Comparison of ENCODE assay signal across 34 cellular contexts in the genomic region with DNA sequence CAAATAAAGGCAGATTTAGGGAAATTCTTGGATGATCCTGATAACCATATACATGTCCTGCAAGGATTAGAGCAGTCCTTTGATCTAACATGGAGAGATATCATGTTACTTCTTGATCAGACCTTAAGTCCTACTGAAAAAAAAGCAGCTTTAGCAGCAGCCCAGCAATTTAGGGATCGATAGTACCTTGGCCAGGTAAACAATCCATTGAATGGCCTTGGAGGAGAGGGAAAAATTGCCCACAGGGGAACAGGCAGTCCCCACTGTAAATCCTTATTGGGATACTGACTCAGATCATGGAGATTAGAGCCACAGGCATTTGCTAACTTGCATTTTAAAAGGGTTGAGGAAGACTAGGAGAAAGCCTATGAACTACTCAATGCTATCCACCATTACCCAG. TPM values are rescaled to one million over a fixed set of nuclear protein-coding genes. Genes with fewer than 3 reads are reported as not detected.
"Had no signal": no experiment of that assay in that cellular context is flagged by ENCODE, and none has a peak within 500 bp of the region (broad histone marks: within the 10 kb centered on the region; RNA-seq: fewer than 3 reads in every experiment).

No MANE protein-coding gene starts in this region.

- H3K36me3 Mint-ChIP-seq: activated CD4-positive, alpha-beta memory T cell treated with anti-CD3 and anti-CD28 coated beads for 36 hours; activated CD8-positive, alpha-beta memory T cell treated with anti-CD3 and anti-CD28 coated beads, Interleukin-2, amount 10 ng/mL, durations not matched to agents 7 days and 5 days; activated naive CD4-positive, alpha-beta T cell treated with anti-CD3 and anti-CD28 coated beads, Interleukin-2, amount 10 ng/mL, durations not matched to agents 7 days and 5 days; activated naive CD4-positive, alpha-beta T cell treated with anti-CD3 and anti-CD28 coated beads, Interleukin-2, amount 50 U/mL, for 72 hours; activated naive CD8-positive, alpha-beta T cell treated with anti-CD3 and anti-CD28 coated beads, Interleukin-2, amount 10 ng/mL, durations not matched to agents 7 days and 5 days; brain had no signal

- H3K27me3 ChIP-seq: ascending aorta, breast epithelium, cardiac muscle cell, colonic mucosa, esophagus squamous epithelium, gastroesophageal sphincter had no signal

- ATAC-seq: activated CD4-positive, alpha-beta T cell treated with anti-CD3 and anti-CD28 coated beads for 36 hours; activated CD8-positive, alpha-beta memory T cell treated with anti-CD3 and anti-CD28 coated beads, Interleukin-2, amount 10 ng/mL, durations not matched to agents 7 days and 5 days; activated CD8-positive, alpha-beta T cell treated with anti-CD3 and anti-CD28 coated beads, Interleukin-2, amount 10 ng/mL, durations not matched to agents 7 days and 5 days; activated naive CD4-positive, alpha-beta T cell treated with anti-CD3 and anti-CD28 coated beads, Interleukin-2, amount 50 U/mL, for 72 hours; activated T-cell treated with anti-CD3 and anti-CD28 coated beads, Interleukin-2, amount 50 U/mL, for 72 hours; gastroesophageal sphincter; T-helper 17 cell had no signal

- H3K36me3 ChIP-seq: ascending aorta, breast epithelium, cardiac muscle cell, colonic mucosa, esophagus squamous epithelium, gastroesophageal sphincter had no signal

- DNase-seq: activated CD4-positive, alpha-beta memory T cell treated with anti-CD3 and anti-CD28 coated beads for 36 hours; activated CD4-positive, alpha-beta T cell treated with anti-CD3 and anti-CD28 coated beads for 36 hours; activated CD4-positive, alpha-beta T cell treated with anti-CD3 and anti-CD28 coated beads, Interleukin-2, amount 10 ng/mL, durations not matched to agents 24 days and 14 days; activated CD4-positive, CD25-positive, alpha-beta regulatory T cell; activated CD4-positive, CD25-positive, alpha-beta regulatory T cell treated with anti-CD3 and anti-CD28 coated beads, Interleukin-2, amount 50 U/mL, for 72 hours; activated CD8-positive, alpha-beta memory T cell treated with anti-CD3 and anti-CD28 coated beads, Interleukin-2, amount 10 ng/mL, durations not matched to agents 7 days and 5 days; activated CD8-positive, alpha-beta memory T cell treated with anti-CD3 and anti-CD28 coated beads, Interleukin-2, amount 50 U/mL, for 4 hours; activated CD8-positive, alpha-beta T cell treated with anti-CD3 and anti-CD28 coated beads, Interleukin-2, amount 10 ng/mL, durations not matched to agents 7 days and 5 days; activated gamma-delta T cell; activated naive CD4-positive, alpha-beta T cell; activated naive CD4-positive, alpha-beta T cell treated with anti-CD3 and anti-CD28 coated beads, Interleukin-2, amount 10 ng/mL, durations not matched to agents 7 days and 5 days; activated naive CD8-positive, alpha-beta T cell treated with anti-CD3 and anti-CD28 coated beads, Interleukin-2, amount 10 ng/mL, durations not matched to agents 7 days and 5 days; activated T-cell treated with anti-CD3 and anti-CD28 coated beads for 4 hours; activated T-cell treated with anti-CD3 and anti-CD28 coated beads, Interleukin-2, amount 50 U/mL, for 24 hours; activated T-cell treated with anti-CD3 and anti-CD28 coated beads, Interleukin-2, amount 50 U/mL, for 72 hours; central memory CD4-positive, alpha-beta T cell; cerebellar nuclear complex; colonic mucosa; effector CD8-positive, alpha-beta T cell; esophagus squamous epithelium; foreskin melanocyte; T-helper 1 cell; T-helper 17 cell; T1000 had no signal

- H3K9me3 ChIP-seq: ascending aorta, breast epithelium, colonic mucosa, esophagus squamous epithelium, gastroesophageal sphincter had no signal

- H3K4me3 Mint-ChIP-seq: activated CD4-positive, alpha-beta memory T cell treated with anti-CD3 and anti-CD28 coated beads for 36 hours; activated CD4-positive, alpha-beta T cell treated with anti-CD3 and anti-CD28 coated beads for 36 hours; activated CD4-positive, alpha-beta T cell treated with anti-CD3 and anti-CD28 coated beads, Interleukin-2, amount 10 ng/mL, durations not matched to agents 24 days and 14 days; activated CD8-positive, alpha-beta memory T cell treated with anti-CD3 and anti-CD28 coated beads, Interleukin-2, amount 10 ng/mL, durations not matched to agents 7 days and 5 days; activated CD8-positive, alpha-beta T cell treated with anti-CD3 and anti-CD28 coated beads, Interleukin-2, amount 10 ng/mL, durations not matched to agents 7 days and 5 days; activated naive CD4-positive, alpha-beta T cell treated with anti-CD3 and anti-CD28 coated beads, Interleukin-2, amount 10 ng/mL, durations not matched to agents 7 days and 5 days; activated naive CD8-positive, alpha-beta T cell treated with anti-CD3 and anti-CD28 coated beads, Interleukin-2, amount 10 ng/mL, durations not matched to agents 7 days and 5 days; activated T-cell treated with anti-CD3 and anti-CD28 coated beads, Interleukin-2, amount 50 U/mL, for 24 hours; activated T-cell treated with anti-CD3 and anti-CD28 coated beads, Interleukin-2, amount 50 U/mL, for 72 hours; brain; T-helper 17 cell; T-helper 2 cell treated with Interferon-gamma antibody and Interleukin-4, amounts not matched to agents 5 μg/mL and 100 μg/mL, for 36 hours had no signal

- H3K4me3 ChIP-seq: ascending aorta, breast epithelium, cardiac muscle cell, colonic mucosa, esophagus squamous epithelium, gastroesophageal sphincter had no signal

- FAIRE-seq: endometrium, endothelial cell of umbilical vein had no signal

- H3K4me1 Mint-ChIP-seq: activated CD4-positive, alpha-beta T cell treated with anti-CD3 and anti-CD28 coated beads for 36 hours; activated CD4-positive, alpha-beta T cell treated with anti-CD3 and anti-CD28 coated beads, Interleukin-2, amount 10 ng/mL, durations not matched to agents 24 days and 14 days; activated CD8-positive, alpha-beta memory T cell treated with anti-CD3 and anti-CD28 coated beads, Interleukin-2, amount 10 ng/mL, durations not matched to agents 7 days and 5 days; activated naive CD4-positive, alpha-beta T cell treated with anti-CD3 and anti-CD28 coated beads, Interleukin-2, amount 10 ng/mL, durations not matched to agents 7 days and 5 days; activated naive CD8-positive, alpha-beta T cell treated with anti-CD3 and anti-CD28 coated beads, Interleukin-2, amount 10 ng/mL, durations not matched to agents 7 days and 5 days; brain had no signal

- H3K27me3 Mint-ChIP-seq: activated CD4-positive, alpha-beta memory T cell treated with anti-CD3 and anti-CD28 coated beads for 36 hours; activated naive CD4-positive, alpha-beta T cell treated with anti-CD3 and anti-CD28 coated beads, Interleukin-2, amount 10 ng/mL, durations not matched to agents 7 days and 5 days; brain had no signal

- H3K9me3 Mint-ChIP-seq: activated CD4-positive, alpha-beta memory T cell treated with anti-CD3 and anti-CD28 coated beads for 36 hours; activated CD4-positive, alpha-beta T cell treated with anti-CD3 and anti-CD28 coated beads, Interleukin-2, amount 10 ng/mL, durations not matched to agents 24 days and 14 days; activated naive CD4-positive, alpha-beta T cell treated with anti-CD3 and anti-CD28 coated beads, Interleukin-2, amount 10 ng/mL, durations not matched to agents 7 days and 5 days; activated naive CD4-positive, alpha-beta T cell treated with anti-CD3 and anti-CD28 coated beads, Interleukin-2, amount 50 U/mL, for 72 hours; activated naive CD8-positive, alpha-beta T cell treated with anti-CD3 and anti-CD28 coated beads, Interleukin-2, amount 10 ng/mL, durations not matched to agents 7 days and 5 days; activated T-cell treated with anti-CD3 and anti-CD28 coated beads, Interleukin-2, amount 50 U/mL, for 24 hours; activated T-cell treated with anti-CD3 and anti-CD28 coated beads, Interleukin-2, amount 50 U/mL, for 72 hours; T-helper 2 cell treated with Interferon-gamma antibody and Interleukin-4, amounts not matched to agents 5 μg/mL and 100 μg/mL, for 36 hours had no signal

- H3K27ac Mint-ChIP-seq: activated CD4-positive, alpha-beta memory T cell treated with anti-CD3 and anti-CD28 coated beads for 36 hours; activated CD4-positive, alpha-beta T cell treated with anti-CD3 and anti-CD28 coated beads for 36 hours; activated CD4-positive, alpha-beta T cell treated with anti-CD3 and anti-CD28 coated beads, Interleukin-2, amount 10 ng/mL, durations not matched to agents 24 days and 14 days; activated CD8-positive, alpha-beta memory T cell treated with anti-CD3 and anti-CD28 coated beads, Interleukin-2, amount 10 ng/mL, durations not matched to agents 7 days and 5 days; activated CD8-positive, alpha-beta T cell treated with anti-CD3 and anti-CD28 coated beads, Interleukin-2, amount 10 ng/mL, durations not matched to agents 7 days and 5 days; activated naive CD4-positive, alpha-beta T cell treated with anti-CD3 and anti-CD28 coated beads, Interleukin-2, amount 10 ng/mL, durations not matched to agents 7 days and 5 days; activated naive CD4-positive, alpha-beta T cell treated with anti-CD3 and anti-CD28 coated beads, Interleukin-2, amount 50 U/mL, for 72 hours; activated naive CD8-positive, alpha-beta T cell treated with anti-CD3 and anti-CD28 coated beads, Interleukin-2, amount 10 ng/mL, durations not matched to agents 7 days and 5 days; activated T-cell treated with anti-CD3 and anti-CD28 coated beads, Interleukin-2, amount 50 U/mL, for 24 hours; activated T-cell treated with anti-CD3 and anti-CD28 coated beads, Interleukin-2, amount 50 U/mL, for 72 hours; brain; T-helper 17 cell; T-helper 2 cell treated with Interferon-gamma antibody and Interleukin-4, amounts not matched to agents 5 μg/mL and 100 μg/mL, for 36 hours had no signal

- H3K27ac ChIP-seq: breast epithelium, cardiac muscle cell, colonic mucosa, epithelial cell of prostate, esophagus squamous epithelium, gastroesophageal sphincter had no signal

- H3K4me1 ChIP-seq: ascending aorta, breast epithelium, colonic mucosa, esophagus squamous epithelium, gastroesophageal sphincter had no signal

RNA-seq across cellular contexts. Expression of a gene that starts 47.8 kb away (rescaled TPM):
- total RNA-seq: T-helper 17 cell had no signal
